15 cellular contexts compared by ENCODE assay signal in the genomic region with DNA sequence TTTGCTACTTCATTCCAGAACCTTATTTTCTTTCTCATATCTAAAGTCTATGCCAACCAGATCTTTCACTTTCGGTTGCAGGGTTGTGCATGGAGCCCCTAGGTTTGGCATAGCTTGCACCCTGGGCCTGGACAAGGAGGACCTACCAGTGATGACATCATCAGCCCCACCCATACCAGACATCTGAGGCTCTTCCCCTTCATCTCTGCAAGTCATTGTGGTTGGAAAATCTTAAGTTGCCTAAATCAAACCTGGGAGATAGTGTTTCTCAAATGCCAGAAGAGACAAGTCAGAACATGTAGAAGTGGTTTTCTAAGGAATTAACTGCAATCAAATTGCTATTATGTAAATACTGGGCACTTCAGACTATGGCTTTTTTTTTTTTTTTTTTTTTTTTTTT.
A peak's percentile ranks its signal among the peaks of the same experiment; 100 is the strongest.
DNase-seq lines count a peak whose midpoint lies in the region; ATAC-seq and TF ChIP-seq lines count a peak whose summit lies in the region.
"Had no signal": no experiment of that assay in that cellular context is flagged by ENCODE, and none has a peak within 500 bp of the region (broad histone marks: within the 10 kb centered on the region; RNA-seq: fewer than 3 reads in every experiment).

No MANE protein-coding gene starts in this region.

- TF ChIP-seq CTCF in RWPE1 (conservative IDR thresholded peaks at IDR 0.05; ENCODE audit: low read depth) (no peak), fibroblast of the aortic adventitia (IDR thresholded peaks at IDR 0.05; ENCODE audit: insufficient read depth, low read length) (no peak)

- DNase-seq in NCI-H1417 (lab: John Stamatoyannopoulos, UW) (peak in 2 of 3 experiments; percentile 2 to 23), NCI-H1417 treated with DMSO at 0.1 percent for 48 hours (lab: John Stamatoyannopoulos, UW) (no peak), Caki2 (ENCODE audit: low read depth) (peak; percentile 3), RWPE1 (ENCODE audit: low spot score) (peak; percentile 57), fibroblast of the aortic adventitia (ENCODE audit: low read depth) (peak; percentile 36), NCI-H1436 treated with DMSO at 0.1 percent for 48 hours (lab: John Stamatoyannopoulos, UW) (no peak)
- DNase-seq: 8988T; activated CD8-positive, alpha-beta memory T cell treated with anti-CD3 and anti-CD28 coated beads for 24 hours; adrenal gland; DMS53; gastrocnemius medialis; naive B cell; NCI-H82 had no signal

- ATAC-seq in GM21737 (IDR thresholded peaks at IDR 0.05; ENCODE audit: unreplicated experiment) (no peak), GM18873 (IDR thresholded peaks at IDR 0.05; ENCODE audit: low FRiP score, unreplicated experiment) (no peak)
- ATAC-seq: gastrocnemius medialis had no signal

- CTCF ChIA-PET in RWPE1 (lab: Yijun Ruan, JAX): no interaction called here

- POLR2A ChIA-PET in RWPE1 (lab: Yijun Ruan, JAX; ENCODE audit: low non-redundant PET): no interaction called here

- H3K4me3 ChIP-seq in fibroblast of the aortic adventitia (ENCODE audit: low read depth, low read length): no peak overlapping the region
- H3K4me3 ChIP-seq: adrenal gland, gastrocnemius medialis had no signal

- H3K27ac ChIP-seq in RWPE1: no peak overlapping the region
- H3K27ac ChIP-seq: adrenal gland, gastrocnemius medialis had no signal

- in situ Hi-C loops in Caki2 (cut with HindIII; ENCODE audit: low pct_unique_long_range_greater_than_20kb, low sequenced_read_pairs): no loop called here

Comparison
In these comparisons a context has a peak if more than half of its experiments do, and no peak if none do; other contexts are left out.
1. DNase-seq: peak in NCI-H1417 (2 of 3), Caki2 (single experiment), RWPE1 (single experiment) and fibroblast of the aortic adventitia (single experiment); none in NCI-H1417 treated with DMSO at 0.1 percent for 48 hours (single experiment) and NCI-H1436 treated with DMSO at 0.1 percent for 48 hours (single experiment).